ENCODE assay signal across 23 cellular contexts in genomic region chr14:64491637-64492036, GRCh38. TPM values are rescaled to one million over a fixed set of nuclear protein-coding genes. Genes with fewer than 3 reads are reported as not detected.
DNase-seq lines count a peak whose midpoint lies in the region; ATAC-seq, FAIRE-seq and TF ChIP-seq lines count a peak whose summit lies in the region.
"Had no signal": no experiment of that assay in that cellular context is flagged by ENCODE, and none has a peak within 500 bp of the region (broad histone marks: within the 10 kb centered on the region; RNA-seq: fewer than 3 reads in every experiment).

No MANE protein-coding gene starts in this region.

- no peaks in the 10 kb centered on the region for H3K27me3 Mint-ChIP-seq in activated T-cell treated with anti-CD3 and anti-CD28 coated beads, Interleukin-2, amount 50 U/mL, for 24 hours
- no peaks in the 10 kb centered on the region for H3K27me3 Mint-ChIP-seq in activated T-cell treated with anti-CD3 and anti-CD28 coated beads, Interleukin-2, amount 50 U/mL, for 4 hours (ENCODE audit: low read depth)

- no peaks in the 10 kb centered on the region for H3K9me3 ChIP-seq in right atrium auricular region

- no peak for TF ChIP-seq CTCF in right atrium auricular region (IDR thresholded peaks at IDR 0.05)

- intact Hi-C loops in left ventricle myocardium superior (cut with micrococcal nuclease) = no loop called here

- H3K36me3 Mint-ChIP-seq in activated T-cell treated with anti-CD3 and anti-CD28 coated beads, Interleukin-2, amount 50 U/mL, for 24 hours (ENCODE audit: low read depth) = peaks cover 87% of the 10 kb centered on the region
- peaks cover 42% of the 10 kb centered on the region for H3K36me3 Mint-ChIP-seq in activated T-cell treated with anti-CD3 and anti-CD28 coated beads, Interleukin-2, amount 50 U/mL, for 4 hours (ENCODE audit: insufficient read depth)

- peaks cover 0 to 7% of the 10 kb centered on the region in 2 donors for H3K4me1 ChIP-seq in right atrium auricular region

- DNase-seq in activated T-cell treated with anti-CD3 and anti-CD28 coated beads, Interleukin-2, amount 50 U/mL, for 24 hours = no peak
- DNase-seq in activated T-cell treated with anti-CD3 and anti-CD28 coated beads, Interleukin-2, amount 50 U/mL, for 4 hours = no peak
- DNase-seq in left ventricle myocardium superior (no peak), right atrium auricular region (ENCODE audit: low spot score) (no peak), left lobe of liver (ENCODE audit: low spot score) (no peak), urothelium cell line (ENCODE audit: low spot score) (no peak), NCI-H2227 treated with DMSO at 0.1 percent for 48 hours (lab: John Stamatoyannopoulos, UW) (no peak), RKO (ENCODE audit: low spot score) (no peak)
- DNase-seq: GM23248, H9, KBM-7, NCI-H1105 treated with DMSO at 0.1 percent for 48 hours, NCI-H146, NCI-H1930, NCI-H2107, NCI-H446, NCI-H524 treated with DMSO at 0.1 percent for 48 hours, NCI-H774, SHP77 had no signal

- peak overlapping the region; percentile 14 for H3K27ac Mint-ChIP-seq in activated T-cell treated with anti-CD3 and anti-CD28 coated beads, Interleukin-2, amount 50 U/mL, for 24 hours

- FAIRE-seq in urothelium cell line (lab: Jason Lieb, UNC) = peak; percentile 50
- FAIRE-seq: D721Med, G401.6 had no signal

- H3K4me3 Mint-ChIP-seq in activated T-cell treated with anti-CD3 and anti-CD28 coated beads, Interleukin-2, amount 50 U/mL, for 24 hours = no peak overlapping the region
- no peak overlapping the region for H3K4me3 Mint-ChIP-seq in activated T-cell treated with anti-CD3 and anti-CD28 coated beads, Interleukin-2, amount 50 U/mL, for 4 hours
- H3K4me3 Mint-ChIP-seq: H9 had no signal

- no peak overlapping the region for H3K4me3 ChIP-seq in right atrium auricular region
- H3K4me3 ChIP-seq: GM23248 had no signal

- no peaks in the 10 kb centered on the region for H3K27me3 ChIP-seq in right atrium auricular region

- H3K27ac ChIP-seq in right atrium auricular region = no peak overlapping the region
- H3K27ac ChIP-seq: GM23248 had no signal

- H3K9me3 Mint-ChIP-seq in activated T-cell treated with anti-CD3 and anti-CD28 coated beads, Interleukin-2, amount 50 U/mL, for 24 hours = no peaks in the 10 kb centered on the region
- H3K9me3 Mint-ChIP-seq in activated T-cell treated with anti-CD3 and anti-CD28 coated beads, Interleukin-2, amount 50 U/mL, for 4 hours = no peaks in the 10 kb centered on the region
- H3K9me3 Mint-ChIP-seq: H9 had no signal

- H3K36me3 ChIP-seq in right atrium auricular region = peaks cover 32% of the 10 kb centered on the region

- peaks cover 48% of the 10 kb centered on the region for H3K4me1 Mint-ChIP-seq in activated T-cell treated with anti-CD3 and anti-CD28 coated beads, Interleukin-2, amount 50 U/mL, for 24 hours (ENCODE audit: low read depth)
- peaks cover 49% of the 10 kb centered on the region for H3K4me1 Mint-ChIP-seq in activated T-cell treated with anti-CD3 and anti-CD28 coated beads, Interleukin-2, amount 50 U/mL, for 4 hours (ENCODE audit: low read depth)
- H3K4me1 Mint-ChIP-seq: H9 had no signal

- no peak for ATAC-seq in activated T-cell treated with anti-CD3 and anti-CD28 coated beads, Interleukin-2, amount 50 U/mL, for 4 hours
- ATAC-seq in left ventricle myocardium superior = peak; percentile 53
- ATAC-seq in left lobe of liver = peak; percentile 76

RNA-seq across cellular contexts. Expression of gene ZBTB25, which starts 12.0 kb away (rescaled TPM):
- total RNA-seq in activated T-cell treated with anti-CD3 and anti-CD28 coated beads, Interleukin-2, amount 50 U/mL, for 4 hours = 10 to 100 TPM; 12.8 to 13.5 (median 13.1) TPM
- total RNA-seq in left ventricle myocardium superior (17.1 TPM), right atrium auricular region (1 to 10 TPM; 5.0 to 9.2 TPM), left lobe of liver (5.7 TPM)

RNA-seq across cellular contexts. Expression of gene ZBTB1, which starts 12.9 kb away (rescaled TPM):
- total RNA-seq in activated T-cell treated with anti-CD3 and anti-CD28 coated beads, Interleukin-2, amount 50 U/mL, for 4 hours = 10 to 100 TPM; 24.0 to 28.5 (median 27.1) TPM
- total RNA-seq in left ventricle myocardium superior = 23.7 TPM
- total RNA-seq in right atrium auricular region = 10 to 100 TPM; 18.5 to 21.2 TPM
- total RNA-seq in left lobe of liver = 12.1 TPM

RNA-seq across cellular contexts. Expression of gene AKAP5, which starts 26.3 kb away (rescaled TPM):
- total RNA-seq in activated T-cell treated with anti-CD3 and anti-CD28 coated beads, Interleukin-2, amount 50 U/mL, for 4 hours = under 1 TPM; 0.65 to 0.83 (median 0.69) TPM
- total RNA-seq in left ventricle myocardium superior (0.30 TPM), right atrium auricular region (under 1 TPM in 1 of 2 donors, not detected in 1; 0.24 TPM), left lobe of liver (0.45 TPM)

RNA-seq across cellular contexts. Expression of gene HSPA2, which starts 48.9 kb away (rescaled TPM):
- 1 to 10 TPM; 1.4 to 1.8 (median 1.4) TPM for total RNA-seq in activated T-cell treated with anti-CD3 and anti-CD28 coated beads, Interleukin-2, amount 50 U/mL, for 4 hours
- 13.8 TPM for total RNA-seq in left ventricle myocardium superior
- 100 to 1,000 TPM in 1 of 2 donors, 10 to 100 TPM in 1; 64.9 to 151 TPM for total RNA-seq in right atrium auricular region
- total RNA-seq in left lobe of liver = 1.3 TPM

RNA-seq across cellular contexts. Expression of gene PPP1R36, which starts 58.1 kb away (rescaled TPM):
- total RNA-seq in activated T-cell treated with anti-CD3 and anti-CD28 coated beads, Interleukin-2, amount 50 U/mL, for 4 hours = not detected
- total RNA-seq in left ventricle myocardium superior (not detected), right atrium auricular region (under 1 TPM in 1 of 2 donors, not detected in 1; 0.31 TPM), left lobe of liver (0.18 TPM)
- total RNA-seq: A172, SK-MEL-5 had no signal

Comparison
In these comparisons a context has a peak if more than half of its experiments do, and no peak if none do; other contexts are left out.
1. ATAC-seq: peak in left ventricle myocardium superior (single experiment) and left lobe of liver (single experiment); none in activated T-cell treated with anti-CD3 and anti-CD28 coated beads, Interleukin-2, amount 50 U/mL, for 4 hours (0 of 2).